Comparison of ENCODE assay signal across 8 cellular contexts in genomic region chr6:85641916-85642773, GRCh38. TPM values are rescaled to one million over a fixed set of nuclear protein-coding genes. Genes with fewer than 3 reads are reported as not detected.
DNase-seq lines count a peak whose midpoint lies in the region; ATAC-seq and TF ChIP-seq lines count a peak whose summit lies in the region.

No MANE protein-coding gene starts in this region.

- H3K18ac ChIP-seq in IMR-90 (ENCODE audit: low read depth, low read length) = peak overlapping the region; percentile 94

- H3K9ac ChIP-seq in IMR-90 (ENCODE audit: low read depth, low read length) = peak overlapping the region; percentile 98

- DNase-seq in CD4-positive, alpha-beta memory T cell = peak; percentile 51 to 72 (median 54)
- DNase-seq in IMR-90 (peak; percentile 45), SW480 (ENCODE audit: low spot score) (peak; percentile 63), adrenal gland (peak; percentile 56 to 75 (median 64)), left cardiac atrium (peak; percentile 72), progenitor cell of endocrine pancreas (ENCODE audit: low spot score, unreplicated experiment) (peak; percentile 39), upper lobe of left lung (peak; percentile 77 to 94), GM19240 (ENCODE audit: insufficient read length, low spot score) (no peak)

- ATAC-seq in IMR-90 (ENCODE audit: low read depth) (no peak; the same call in 1 of the 2 replicates), left cardiac atrium (peak; percentile 2 to 6), upper lobe of left lung (ENCODE audit: low FRiP score in 2 of 2) (peak; percentile 6 to 16)

- peak overlapping the region; percentile 100 for H4K91ac ChIP-seq in IMR-90 (ENCODE audit: insufficient read depth, low read depth, low read length)

- H3K27ac Mint-ChIP-seq in CD4-positive, alpha-beta memory T cell = peak overlapping the region; percentile 98 to 100 (median 99)
- peak overlapping the region; percentile 100 for H3K27ac Mint-ChIP-seq in progenitor cell of endocrine pancreas

- peak overlapping the region; percentile 85 for H2AFZ ChIP-seq in IMR-90 (replicated peaks; ENCODE audit: low read length, poor library complexity)

- H3K56ac ChIP-seq in IMR-90 (ENCODE audit: extremely low read depth, insufficient read depth, low read length) = peak overlapping the region; percentile 95

- no peaks in the 10 kb centered on the region for H3K27me3 ChIP-seq in CD4-positive, alpha-beta memory T cell (ENCODE audit: insufficient read depth, low read length)
- H3K27me3 ChIP-seq in IMR-90 (ENCODE audit: control insufficient read depth, insufficient read depth, low read length) = no peaks in the 10 kb centered on the region
- no peaks in the 10 kb centered on the region for H3K27me3 ChIP-seq in adrenal gland
- no peaks in the 10 kb centered on the region for H3K27me3 ChIP-seq in upper lobe of left lung

- peak overlapping the region; percentile 99 for H2AK5ac ChIP-seq in IMR-90 (ENCODE audit: low read depth, low read length)

- peaks cover 0 to 2% of the 10 kb centered on the region in 2 donors for H3K27me3 Mint-ChIP-seq in CD4-positive, alpha-beta memory T cell
- no peaks in the 10 kb centered on the region for H3K27me3 Mint-ChIP-seq in progenitor cell of endocrine pancreas

- peaks cover 26% of the 10 kb centered on the region for H3K36me3 ChIP-seq in CD4-positive, alpha-beta memory T cell (ENCODE audit: insufficient read depth, low read length)
- peaks cover 10% of the 10 kb centered on the region for H3K36me3 ChIP-seq in IMR-90 (ENCODE audit: control insufficient read depth, insufficient read depth, low read length)
- H3K36me3 ChIP-seq in adrenal gland (replicated peaks in 1 of 2) = peaks cover 0 to 35% of the 10 kb centered on the region in 2 donors
- peaks cover 1 to 32% (median 4%) of the 10 kb centered on the region in 4 donors for H3K36me3 ChIP-seq in upper lobe of left lung

- H3K4me2 ChIP-seq in IMR-90 (ENCODE audit: low read depth, low read length) = peak overlapping the region; percentile 90

- TF ChIP-seq POLR2A in IMR-90 (IDR thresholded peaks at IDR 0.05; ENCODE audit: low read depth, low read length) = no peak; the same call in 1 of the 2 replicates
- TF ChIP-seq POLR2A in adrenal gland (IDR thresholded peaks at IDR 0.05) = no peak
- TF ChIP-seq POLR2A in upper lobe of left lung (IDR thresholded peaks at IDR 0.05) = peak in 1 of 4 donors; percentile 19

- TF ChIP-seq CTCF in IMR-90 (conservative IDR thresholded peaks at IDR 0.05; ENCODE audit: low read depth, low read length) (no peak), adrenal gland (IDR thresholded peaks at IDR 0.05) (peak in 3 of 6 experiments; percentile 1 to 14 (median 13)), progenitor cell of endocrine pancreas (IDR thresholded peaks at IDR 0.05; ENCODE audit: unreplicated experiment) (no peak), upper lobe of left lung (IDR thresholded peaks at IDR 0.05) (peak in 1 of 6 experiments; percentile 2)

- dilution Hi-C loops in IMR-90 (cut with HindIII; ENCODE audit: low sequenced_read_pairs, unreplicated experiment) = no loop called here

- 0 out of 3 replicates have a peak overlapping the region, but pooled peaks have one; percentile 9 for H2BK15ac ChIP-seq in IMR-90 (ENCODE audit: low read depth, low read length)

- peaks cover 6 to 17% of the 10 kb centered on the region in 2 experiments for H3K79me1 ChIP-seq in IMR-90 (ENCODE audit: low read depth in 1 of 2, low read length in 2 of 2)

- H3K27ac ChIP-seq in CD4-positive, alpha-beta memory T cell (ENCODE audit: low read depth, low read length) = peak overlapping the region; percentile 96
- H3K27ac ChIP-seq in IMR-90 (ENCODE audit: insufficient read depth, low read length) (peak overlapping the region; percentile 98), adrenal gland (peak overlapping the region; percentile 96 to 100 (median 99)), upper lobe of left lung (peak overlapping the region; percentile 96 to 100 (median 99))

- peaks cover 54% of the 10 kb centered on the region for H4K20me1 ChIP-seq in IMR-90 (ENCODE audit: insufficient read depth, low read length)

- no TSS peak for BruUV-seq in IMR-90 (replicated peaks; lab: Mats Ljungman, UMichigan)

- peak overlapping the region; percentile 100 for H3K4ac ChIP-seq in IMR-90 (ENCODE audit: low read depth, low read length)

- peak overlapping the region; percentile 100 for H3K14ac ChIP-seq in IMR-90 (replicated peaks; ENCODE audit: low read depth, low read length)

- in situ Hi-C loops in IMR-90 (cut with MboI; ENCODE audit: low sequenced_read_pairs) = loop anchor here (5.0 kb wide), 1 partner anchor 35 kb away; no protein-coding TSS in a partner anchor

- H4K8ac ChIP-seq in IMR-90 (ENCODE audit: low read depth in 2 of 2, low read length in 2 of 2) = peak overlapping the region; percentile 96 to 97

- peaks cover 0 to 3% (median 0%) of the 10 kb centered on the region in 8 donors for H3K9me3 Mint-ChIP-seq in CD4-positive, alpha-beta memory T cell
- peaks cover 5% of the 10 kb centered on the region for H3K9me3 Mint-ChIP-seq in progenitor cell of endocrine pancreas (ENCODE audit: low read depth)

- H3K4me3 ChIP-seq in CD4-positive, alpha-beta memory T cell (ENCODE audit: low read length in 2 of 2) = peak overlapping the region; percentile 82 to 98
- peak overlapping the region; percentile 95 for H3K4me3 ChIP-seq in IMR-90 (ENCODE audit: insufficient read depth, low read depth, low read length)
- peak overlapping the region; percentile 63 to 99 (median 90) for H3K4me3 ChIP-seq in adrenal gland
- H3K4me3 ChIP-seq in upper lobe of left lung = peak overlapping the region; percentile 93 to 97 (median 97)

- no peak overlapping the region for H2BK20ac ChIP-seq in IMR-90 (ENCODE audit: low read depth, low read length)

- peaks cover 45 to 73% (median 55%) of the 10 kb centered on the region in 4 donors for H3K4me1 Mint-ChIP-seq in CD4-positive, alpha-beta memory T cell
- H3K4me1 Mint-ChIP-seq in progenitor cell of endocrine pancreas (ENCODE audit: low read depth) = peaks cover 38% of the 10 kb centered on the region

- peak overlapping the region; percentile 81 for H2BK120ac ChIP-seq in IMR-90 (ENCODE audit: low read depth, low read length)

- H3K9me1 ChIP-seq in IMR-90 (ENCODE audit: insufficient read depth, low read length) = peaks cover 4% of the 10 kb centered on the region; the same call in 1 of the 2 replicates

- no peak for TF ChIP-seq EP300 in upper lobe of left lung (IDR thresholded peaks at IDR 0.05)

- intact Hi-C loops in CD4-positive, alpha-beta memory T cell (cut with micrococcal nuclease) = loop anchor here (1.0 kb wide), 1 partner anchor 48 kb away; no protein-coding TSS in a partner anchor
- intact Hi-C loops in IMR-90 (cut with micrococcal nuclease) = loop anchor here (2.0 to 5.0 kb wide), 2 partner anchors 105 to 190 kb away; partner anchors contain the start of gene NT5E
- intact Hi-C loops in adrenal gland (cut with DNase I) = loop anchor here (2.0 to 5.0 kb wide), 2 partner anchors 35 to 37 kb away; no protein-coding TSS in a partner anchor
- intact Hi-C loops in left cardiac atrium (cut with DNase I) = loop anchor here (2.0 to 5.0 kb wide), 2 partner anchors 35 to 49 kb away; partner anchors contain the start of gene SNX14 (in 1 of the 2)

- H3K36me3 Mint-ChIP-seq in CD4-positive, alpha-beta memory T cell = peaks cover 40 to 58% of the 10 kb centered on the region in 2 donors
- H3K36me3 Mint-ChIP-seq in progenitor cell of endocrine pancreas (ENCODE audit: insufficient read depth) = peaks cover 31% of the 10 kb centered on the region

- TF ChIP-seq RAD21 in IMR-90 (IDR thresholded peaks at IDR 0.05; ENCODE audit: low read length) = no peak

- H3K9me3 ChIP-seq in CD4-positive, alpha-beta memory T cell (ENCODE audit: control insufficient read depth in 1 of 2, low read length in 2 of 2) = no peaks in the 10 kb centered on the region
- H3K9me3 ChIP-seq in IMR-90 (ENCODE audit: control insufficient read depth, insufficient read depth, low read length) (no peaks in the 10 kb centered on the region), adrenal gland (replicated peaks in 1 of 3) (no peaks in the 10 kb centered on the region), upper lobe of left lung (no peaks in the 10 kb centered on the region)

- peak overlapping the region; percentile 100 for H3K23ac ChIP-seq in IMR-90 (ENCODE audit: low read depth, low read length)

- H3K4me3 Mint-ChIP-seq in CD4-positive, alpha-beta memory T cell = peak overlapping the region; percentile 91 to 98 (median 94)
- H3K4me3 Mint-ChIP-seq in progenitor cell of endocrine pancreas (ENCODE audit: low read depth) = peak overlapping the region; percentile 91

- CTCF ChIA-PET in CD4-positive, alpha-beta memory T cell (lab: Charles Lee; ENCODE audit: partially characterized antibody) = interaction anchor here (0.8 to 9.4 kb wide), 6 partner anchors 11 to 39 kb away, joined by 3 to 129 read pairs (median 4); no protein-coding TSS in a partner anchor
- CTCF ChIA-PET in IMR-90 (lab: Yijun Ruan, JAX) = no interaction called here

- POLR2A ChIA-PET in CD4-positive, alpha-beta memory T cell (lab: Charles Lee; ENCODE audit: partially characterized antibody) = interaction anchor here (0.7 to 14.8 kb wide), 19 partner anchors 7 to 1782 kb away, joined by 3 to 1033 read pairs (median 7); partner anchors contain the start of genes CEP162, CYB5R4, SNX14 and ZNF292
- POLR2A ChIA-PET in IMR-90 (lab: Charles Lee; ENCODE audit: unreplicated experiment) = interaction anchor here (0.7 to 1.6 kb wide), 3 partner anchors 34 to 1517 kb away, joined by 3 to 21 read pairs (median 3); no protein-coding TSS in a partner anchor

- H4K5ac ChIP-seq in IMR-90 (ENCODE audit: low read depth, low read length) = peak overlapping the region; percentile 95

- WGBS in IMR-90 (ENCODE audit: extremely low coverage in 2 of 2, insufficient read length in 1 of 2), 2 experiments = 0% methylated on average over 61 of the region's 85 CpGs; no CpG with 5 or more reads in 1 of the 2 experiments
- 0 to 1% (median 1%) methylated on average over 14 to 85 of the region's 85 CpGs for WGBS in adrenal gland, 4 donors
- 0 to 1% methylated on average over 24 to 36 of the region's 85 CpGs for WGBS in upper lobe of left lung, 2 donors

- peak overlapping the region; percentile 100 for H2AK9ac ChIP-seq in IMR-90 (replicated peaks; ENCODE audit: low read depth, low read length, poor library complexity)

- peaks cover 51% of the 10 kb centered on the region for H3K4me1 ChIP-seq in CD4-positive, alpha-beta memory T cell (ENCODE audit: insufficient read depth, low read length)
- H3K4me1 ChIP-seq in IMR-90 (ENCODE audit: control insufficient read depth, insufficient read depth, low read length) (peaks cover 4% of the 10 kb centered on the region), adrenal gland (replicated peaks in 1 of 2) (peaks cover 14 to 35% of the 10 kb centered on the region in 2 donors), upper lobe of left lung (peaks cover 32 to 52% (median 39%) of the 10 kb centered on the region in 4 donors)

- peak overlapping the region; percentile 97 for H2BK5ac ChIP-seq in IMR-90 (ENCODE audit: low read depth, low read length, poor library complexity, severe bottlenecking)

RNA-seq across cellular contexts. Expression of gene SYNCRIP, which starts 0.5 kb away (rescaled TPM):
- 10 to 100 TPM; 81.4 to 84.3 TPM for total RNA-seq in CD4-positive, alpha-beta memory T cell
- 10 to 100 TPM; 52.1 to 94.1 TPM for polyA plus RNA-seq in CD4-positive, alpha-beta memory T cell
- total RNA-seq in IMR-90 (2012; rRNA removed) (59.3 and 120 TPM in 2 replicates), adrenal gland (100 to 1,000 TPM in 1 of 8 donors, 10 to 100 TPM in 7; 28.2 to 103 (median 54.9) TPM), left cardiac atrium (10 to 100 TPM; 48.7 to 84.9 TPM), progenitor cell of endocrine pancreas (127 and 136 TPM in 2 replicates), upper lobe of left lung (10 to 100 TPM; 30.4 to 87.8 (median 65.1) TPM)
- polyA plus RNA-seq in IMR-90 (2012; rRNA removed) (35.7 and 50.1 TPM in 2 replicates), adrenal gland (100 to 1,000 TPM in 1 of 3 donors, 10 to 100 TPM in 2; 21.9 to 173 (median 28.2) TPM)
- polyA plus RNA-seq in IMR-90 (2012; cell fraction: cytosol; rRNA removed) = 5.8 and 7.5 TPM in 2 replicates
- 4.5 and 21.9 TPM in 2 replicates for polyA plus RNA-seq in IMR-90 (2012; cell fraction: nucleus; rRNA removed; ENCODE audit: low replicate concordance)

RNA-seq across cellular contexts. Expression of gene SNX14, which starts 48.5 kb away (rescaled TPM):
- total RNA-seq in CD4-positive, alpha-beta memory T cell = 10 to 100 TPM; 63.0 to 70.3 TPM
- polyA plus RNA-seq in CD4-positive, alpha-beta memory T cell = 10 to 100 TPM; 42.6 to 58.7 TPM
- total RNA-seq in IMR-90 (2012; rRNA removed) = 61.8 and 116 TPM in 2 replicates
- polyA plus RNA-seq in IMR-90 (2012; rRNA removed) = 38.4 and 39.9 TPM in 2 replicates
- 13.0 and 24.5 TPM in 2 replicates for polyA plus RNA-seq in IMR-90 (2012; cell fraction: cytosol; rRNA removed)
- polyA plus RNA-seq in IMR-90 (2012; cell fraction: nucleus; rRNA removed; ENCODE audit: low replicate concordance) = 38.3 and 116 TPM in 2 replicates
- 100 to 1,000 TPM in 2 of 8 donors, 10 to 100 TPM in 6; 60.0 to 141 (median 78.2) TPM for total RNA-seq in adrenal gland
- 100 to 1,000 TPM in 2 of 3 donors, 10 to 100 TPM in 1; 86.6 to 192 (median 105) TPM for polyA plus RNA-seq in adrenal gland
- 10 to 100 TPM; 38.0 to 39.5 TPM for total RNA-seq in left cardiac atrium
- 88.3 and 97.0 TPM in 2 replicates for total RNA-seq in progenitor cell of endocrine pancreas
- total RNA-seq in upper lobe of left lung = 100 to 1,000 TPM in 2 of 6 donors, 10 to 100 TPM in 4; 43.7 to 170 (median 88.6) TPM
